ENCODE assay signal across 1 cellular context in the genomic region with DNA sequence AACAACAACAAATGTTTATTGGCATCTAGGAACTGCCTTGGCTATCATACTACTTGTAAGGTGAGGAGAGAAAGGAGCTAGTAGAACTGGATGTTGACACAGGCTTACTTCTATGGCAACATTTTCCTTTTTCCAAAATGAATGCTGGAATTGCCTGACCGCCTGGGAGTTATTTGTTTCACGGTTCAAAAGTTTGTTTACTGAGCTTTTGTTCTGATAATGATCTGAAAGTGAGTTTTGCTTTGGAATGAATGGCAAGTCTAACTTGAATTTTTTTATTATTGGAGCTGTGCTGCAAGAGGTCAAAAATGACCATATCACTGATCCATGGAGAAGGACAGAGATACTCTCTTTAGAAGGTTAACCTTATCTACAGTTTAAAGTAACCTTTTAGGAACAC.
TF ChIP-seq lines count a peak whose summit lies in the region.

No MANE protein-coding gene starts in this region.

TF ChIP-seq in GM23338, 12 proteins besides CTCF, POLR2A, EP300 and RAD21 (continued from another document):
- TF ChIP-seq, protein P1, sequence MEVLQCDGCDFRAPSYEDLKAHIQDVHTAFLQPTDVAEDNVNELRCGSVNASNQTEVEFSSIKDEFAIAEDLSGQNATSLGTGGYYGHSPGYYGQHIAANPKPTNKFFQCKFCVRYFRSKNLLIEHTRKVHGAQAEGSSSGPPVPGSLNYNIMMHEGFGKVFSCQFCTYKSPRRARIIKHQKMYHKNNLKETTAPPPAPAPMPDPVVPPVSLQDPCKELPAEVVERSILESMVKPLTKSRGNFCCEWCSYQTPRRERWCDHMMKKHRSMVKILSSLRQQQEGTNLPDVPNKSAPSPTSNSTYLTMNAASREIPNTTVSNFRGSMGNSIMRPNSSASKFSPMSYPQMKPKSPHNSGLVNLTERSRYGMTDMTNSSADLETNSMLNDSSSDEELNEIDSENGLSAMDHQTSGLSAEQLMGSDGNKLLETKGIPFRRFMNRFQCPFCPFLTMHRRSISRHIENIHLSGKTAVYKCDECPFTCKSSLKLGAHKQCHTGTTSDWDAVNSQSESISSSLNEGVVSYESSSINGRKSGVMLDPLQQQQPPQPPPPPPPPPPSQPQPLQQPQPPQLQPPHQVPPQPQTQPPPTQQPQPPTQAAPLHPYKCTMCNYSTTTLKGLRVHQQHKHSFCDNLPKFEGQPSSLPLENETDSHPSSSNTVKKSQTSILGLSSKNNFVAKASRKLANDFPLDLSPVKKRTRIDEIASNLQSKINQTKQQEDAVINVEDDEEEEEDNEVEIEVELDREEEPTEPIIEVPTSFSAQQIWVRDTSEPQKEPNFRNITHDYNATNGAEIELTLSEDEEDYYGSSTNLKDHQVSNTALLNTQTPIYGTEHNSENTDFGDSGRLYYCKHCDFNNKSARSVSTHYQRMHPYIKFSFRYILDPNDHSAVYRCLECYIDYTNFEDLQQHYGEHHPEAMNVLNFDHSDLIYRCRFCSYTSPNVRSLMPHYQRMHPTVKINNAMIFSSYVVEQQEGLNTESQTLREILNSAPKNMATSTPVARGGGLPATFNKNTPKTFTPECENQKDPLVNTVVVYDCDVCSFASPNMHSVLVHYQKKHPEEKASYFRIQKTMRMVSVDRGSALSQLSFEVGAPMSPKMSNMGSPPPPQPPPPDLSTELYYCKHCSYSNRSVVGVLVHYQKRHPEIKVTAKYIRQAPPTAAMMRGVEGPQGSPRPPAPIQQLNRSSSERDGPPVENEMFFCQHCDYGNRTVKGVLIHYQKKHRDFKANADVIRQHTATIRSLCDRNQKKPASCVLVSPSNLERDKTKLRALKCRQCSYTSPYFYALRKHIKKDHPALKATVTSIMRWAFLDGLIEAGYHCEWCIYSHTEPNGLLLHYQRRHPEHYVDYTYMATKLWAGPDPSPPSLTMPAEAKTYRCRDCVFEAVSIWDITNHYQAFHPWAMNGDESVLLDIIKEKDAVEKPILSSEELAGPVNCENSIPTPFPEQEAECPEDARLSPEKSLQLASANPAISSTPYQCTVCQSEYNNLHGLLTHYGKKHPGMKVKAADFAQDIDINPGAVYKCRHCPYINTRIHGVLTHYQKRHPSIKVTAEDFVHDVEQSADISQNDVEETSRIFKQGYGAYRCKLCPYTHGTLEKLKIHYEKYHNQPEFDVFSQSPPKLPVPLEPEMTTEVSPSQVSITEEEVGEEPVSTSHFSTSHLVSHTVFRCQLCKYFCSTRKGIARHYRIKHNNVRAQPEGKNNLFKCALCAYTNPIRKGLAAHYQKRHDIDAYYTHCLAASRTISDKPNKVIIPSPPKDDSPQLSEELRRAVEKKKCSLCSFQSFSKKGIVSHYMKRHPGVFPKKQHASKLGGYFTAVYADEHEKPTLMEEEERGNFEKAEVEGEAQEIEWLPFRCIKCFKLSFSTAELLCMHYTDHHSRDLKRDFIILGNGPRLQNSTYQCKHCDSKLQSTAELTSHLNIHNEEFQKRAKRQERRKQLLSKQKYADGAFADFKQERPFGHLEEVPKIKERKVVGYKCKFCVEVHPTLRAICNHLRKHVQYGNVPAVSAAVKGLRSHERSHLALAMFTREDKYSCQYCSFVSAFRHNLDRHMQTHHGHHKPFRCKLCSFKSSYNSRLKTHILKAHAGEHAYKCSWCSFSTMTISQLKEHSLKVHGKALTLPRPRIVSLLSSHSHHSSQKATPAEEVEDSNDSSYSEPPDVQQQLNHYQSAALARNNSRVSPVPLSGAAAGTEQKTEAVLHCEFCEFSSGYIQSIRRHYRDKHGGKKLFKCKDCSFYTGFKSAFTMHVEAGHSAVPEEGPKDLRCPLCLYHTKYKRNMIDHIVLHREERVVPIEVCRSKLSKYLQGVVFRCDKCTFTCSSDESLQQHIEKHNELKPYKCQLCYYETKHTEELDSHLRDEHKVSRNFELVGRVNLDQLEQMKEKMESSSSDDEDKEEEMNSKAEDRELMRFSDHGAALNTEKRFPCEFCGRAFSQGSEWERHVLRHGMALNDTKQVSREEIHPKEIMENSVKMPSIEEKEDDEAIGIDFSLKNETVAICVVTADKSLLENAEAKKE (CRISPR knock-in tag; IDR thresholded peaks at IDR 0.05), result no peak
- TF ChIP-seq EZH2 (IDR thresholded peaks at IDR 0.05; ENCODE audit: low read depth, unreplicated experiment), result no peak
- TF ChIP-seq, protein P2, sequence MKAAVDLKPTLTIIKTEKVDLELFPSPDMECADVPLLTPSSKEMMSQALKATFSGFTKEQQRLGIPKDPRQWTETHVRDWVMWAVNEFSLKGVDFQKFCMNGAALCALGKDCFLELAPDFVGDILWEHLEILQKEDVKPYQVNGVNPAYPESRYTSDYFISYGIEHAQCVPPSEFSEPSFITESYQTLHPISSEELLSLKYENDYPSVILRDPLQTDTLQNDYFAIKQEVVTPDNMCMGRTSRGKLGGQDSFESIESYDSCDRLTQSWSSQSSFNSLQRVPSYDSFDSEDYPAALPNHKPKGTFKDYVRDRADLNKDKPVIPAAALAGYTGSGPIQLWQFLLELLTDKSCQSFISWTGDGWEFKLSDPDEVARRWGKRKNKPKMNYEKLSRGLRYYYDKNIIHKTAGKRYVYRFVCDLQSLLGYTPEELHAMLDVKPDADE (IDR thresholded peaks at IDR 0.05), result no peak
